ENCODE assay signal across 8 cellular contexts in genomic region chr12:9590441-9590840, GRCh38. TPM values are rescaled to one million over a fixed set of nuclear protein-coding genes. Genes with fewer than 3 reads are reported as not detected.
"Had no signal": no experiment of that assay in that cellular context is flagged by ENCODE, and none has a peak within 500 bp of the region (broad histone marks: within the 10 kb centered on the region; RNA-seq: fewer than 3 reads in every experiment).

No MANE protein-coding gene starts in this region.

- H3K4me3 ChIP-seq: K562 had no signal

- DNase-seq: IMR-90, KBM-7, KG1 had no signal

- ATAC-seq: K562 had no signal

- FAIRE-seq: HTR-8/SVneo, K562 had no signal

- H3K27ac ChIP-seq: HL-60 had no signal

RNA-seq across cellular contexts. Expression of gene KLRB1, which starts 17.3 kb away (rescaled TPM):
- total RNA-seq: HT-29, HT1080, IMR-90, K562 had no signal
- polyA plus RNA-seq: IMR-90, K562 had no signal
